Comparison of ENCODE assay signal across 21 cellular contexts in the genomic region with DNA sequence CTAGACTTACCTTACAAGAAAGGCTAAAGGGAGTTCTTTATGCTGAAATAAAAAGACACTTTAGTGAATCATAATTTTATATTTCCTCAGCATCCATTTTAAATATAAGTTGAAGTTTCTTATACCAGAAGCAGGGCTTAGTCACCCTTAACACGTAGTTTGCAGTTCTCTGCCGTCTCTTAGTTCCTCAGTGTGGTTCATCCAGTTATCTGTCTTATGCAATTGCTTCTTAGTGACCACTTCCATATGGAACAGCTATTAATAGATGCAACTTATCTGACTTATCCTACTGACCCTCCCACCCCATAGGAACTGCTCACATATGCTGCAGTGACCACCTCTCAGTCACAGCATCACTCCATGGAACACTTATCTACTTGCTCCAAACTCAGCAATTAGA.
"Had no signal": no experiment of that assay in that cellular context is flagged by ENCODE, and none has a peak within 500 bp of the region (broad histone marks: within the 10 kb centered on the region; RNA-seq: fewer than 3 reads in every experiment).

No MANE protein-coding gene starts in this region.

- H3K27ac Mint-ChIP-seq: activated CD4-positive, alpha-beta T cell treated with anti-CD3 and anti-CD28 coated beads for 36 hours; activated CD8-positive, alpha-beta T cell treated with anti-CD3 and anti-CD28 coated beads for 36 hours; activated naive CD8-positive, alpha-beta T cell treated with anti-CD3 and anti-CD28 coated beads, Interleukin-2, amount 10 ng/mL, durations not matched to agents 7 days and 5 days had no signal

- H3K36me3 Mint-ChIP-seq: activated naive CD8-positive, alpha-beta T cell treated with anti-CD3 and anti-CD28 coated beads, Interleukin-2, amount 10 ng/mL, durations not matched to agents 7 days and 5 days had no signal

- H3K4me3 Mint-ChIP-seq: activated CD4-positive, alpha-beta T cell treated with anti-CD3 and anti-CD28 coated beads for 36 hours; activated CD8-positive, alpha-beta T cell treated with anti-CD3 and anti-CD28 coated beads for 36 hours; activated naive CD8-positive, alpha-beta T cell treated with anti-CD3 and anti-CD28 coated beads, Interleukin-2, amount 10 ng/mL, durations not matched to agents 7 days and 5 days had no signal

- H3K4me3 ChIP-seq: adrenal gland, breast epithelium, Peyer's patch had no signal

- DNase-seq: activated CD4-positive, alpha-beta T cell treated with anti-CD3 and anti-CD28 coated beads for 36 hours; activated CD4-positive, alpha-beta T cell treated with anti-CD3 and anti-CD28 coated beads, Interleukin-2, amount 50 U/mL, for 1 hour; activated CD8-positive, alpha-beta memory T cell treated with anti-CD3 and anti-CD28 coated beads, Interleukin-2, amount 50 U/mL, for 4 hours; activated CD8-positive, alpha-beta T cell treated with anti-CD3 and anti-CD28 coated beads for 36 hours; activated naive CD4-positive, alpha-beta T cell treated with anti-CD3 and anti-CD28 coated beads, Interleukin-2, amount 50 U/mL, for 16 hours; activated naive CD8-positive, alpha-beta T cell treated with anti-CD3 and anti-CD28 coated beads, Interleukin-2, amount 10 ng/mL, durations not matched to agents 7 days and 5 days; adrenal gland; anterior cingulate cortex; caudate nucleus; KBM-7; NCI-H1105 treated with DMSO at 0.1 percent for 48 hours; NCI-H1436 treated with DMSO at 0.1 percent for 48 hours; NCI-H187; NCI-H2081; NCI-H510A treated with DMSO at 0.1 percent for 48 hours; NCI-H69; Peyer's patch; SIG-M5; T-helper 1 cell; WERI-Rb-1 had no signal

- H3K4me1 Mint-ChIP-seq: activated CD4-positive, alpha-beta T cell treated with anti-CD3 and anti-CD28 coated beads for 36 hours; activated naive CD8-positive, alpha-beta T cell treated with anti-CD3 and anti-CD28 coated beads, Interleukin-2, amount 10 ng/mL, durations not matched to agents 7 days and 5 days had no signal

- H3K27me3 ChIP-seq: adrenal gland, breast epithelium, Peyer's patch had no signal

- H3K36me3 ChIP-seq: adrenal gland, breast epithelium, Peyer's patch, WERI-Rb-1 had no signal

- H3K4me1 ChIP-seq: adrenal gland, breast epithelium, Peyer's patch had no signal

- ATAC-seq: activated CD4-positive, alpha-beta T cell treated with anti-CD3 and anti-CD28 coated beads for 36 hours; activated CD8-positive, alpha-beta T cell treated with anti-CD3 and anti-CD28 coated beads for 36 hours had no signal

- H3K27me3 Mint-ChIP-seq: activated naive CD8-positive, alpha-beta T cell treated with anti-CD3 and anti-CD28 coated beads, Interleukin-2, amount 10 ng/mL, durations not matched to agents 7 days and 5 days had no signal
